1 cellular context compared by ENCODE assay signal in the genomic region with DNA sequence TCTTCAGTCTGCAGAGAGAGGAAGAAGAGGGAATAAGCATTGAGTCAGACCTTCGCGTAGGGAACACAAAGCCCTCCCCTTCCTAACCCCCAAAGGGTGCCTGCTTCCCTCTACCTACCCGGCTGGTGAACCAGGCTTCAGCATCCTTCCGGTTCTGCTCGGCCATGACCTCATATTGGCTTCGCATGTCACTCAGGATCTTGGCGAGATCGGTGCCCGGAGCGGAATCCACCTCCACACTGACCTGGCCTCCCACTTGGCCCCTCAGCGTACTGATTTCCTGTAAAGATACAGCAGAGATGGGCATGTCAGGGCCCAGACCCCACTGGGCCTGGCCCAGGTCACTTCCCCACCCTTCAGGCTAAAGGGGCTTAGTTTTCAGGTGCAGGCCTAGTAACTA.
TF ChIP-seq lines count a peak whose summit lies in the region.

No MANE protein-coding gene starts in this region.

TF ChIP-seq in WTC11, 78 proteins besides CTCF, POLR2A, EP300 and RAD21 (continued from another document):
- TF ChIP-seq, protein P1, sequence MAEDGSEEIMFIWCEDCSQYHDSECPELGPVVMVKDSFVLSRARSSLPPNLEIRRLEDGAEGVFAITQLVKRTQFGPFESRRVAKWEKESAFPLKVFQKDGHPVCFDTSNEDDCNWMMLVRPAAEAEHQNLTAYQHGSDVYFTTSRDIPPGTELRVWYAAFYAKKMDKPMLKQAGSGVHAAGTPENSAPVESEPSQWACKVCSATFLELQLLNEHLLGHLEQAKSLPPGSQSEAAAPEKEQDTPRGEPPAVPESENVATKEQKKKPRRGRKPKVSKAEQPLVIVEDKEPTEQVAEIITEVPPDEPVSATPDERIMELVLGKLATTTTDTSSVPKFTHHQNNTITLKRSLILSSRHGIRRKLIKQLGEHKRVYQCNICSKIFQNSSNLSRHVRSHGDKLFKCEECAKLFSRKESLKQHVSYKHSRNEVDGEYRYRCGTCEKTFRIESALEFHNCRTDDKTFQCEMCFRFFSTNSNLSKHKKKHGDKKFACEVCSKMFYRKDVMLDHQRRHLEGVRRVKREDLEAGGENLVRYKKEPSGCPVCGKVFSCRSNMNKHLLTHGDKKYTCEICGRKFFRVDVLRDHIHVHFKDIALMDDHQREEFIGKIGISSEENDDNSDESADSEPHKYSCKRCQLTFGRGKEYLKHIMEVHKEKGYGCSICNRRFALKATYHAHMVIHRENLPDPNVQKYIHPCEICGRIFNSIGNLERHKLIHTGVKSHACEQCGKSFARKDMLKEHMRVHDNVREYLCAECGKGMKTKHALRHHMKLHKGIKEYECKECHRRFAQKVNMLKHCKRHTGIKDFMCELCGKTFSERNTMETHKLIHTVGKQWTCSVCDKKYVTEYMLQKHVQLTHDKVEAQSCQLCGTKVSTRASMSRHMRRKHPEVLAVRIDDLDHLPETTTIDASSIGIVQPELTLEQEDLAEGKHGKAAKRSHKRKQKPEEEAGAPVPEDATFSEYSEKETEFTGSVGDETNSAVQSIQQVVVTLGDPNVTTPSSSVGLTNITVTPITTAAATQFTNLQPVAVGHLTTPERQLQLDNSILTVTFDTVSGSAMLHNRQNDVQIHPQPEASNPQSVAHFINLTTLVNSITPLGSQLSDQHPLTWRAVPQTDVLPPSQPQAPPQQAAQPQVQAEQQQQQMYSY (CRISPR knock-in tag; IDR thresholded peaks at IDR 0.05): peak; percentile 48; the same call in 1 of the 2 replicates
